ENCODE assay signal across 15 cellular contexts in genomic region chr16:88889702-88890352, GRCh38. TPM values are rescaled to one million over a fixed set of nuclear protein-coding genes. Genes with fewer than 3 reads are reported as not detected.
"Had no signal": no experiment of that assay in that cellular context is flagged by ENCODE, and none has a peak within 500 bp of the region (broad histone marks: within the 10 kb centered on the region; RNA-seq: fewer than 3 reads in every experiment).

No MANE protein-coding gene starts in this region.

RNA-seq across cellular contexts. Expression of gene PABPN1L, which starts 23.4 kb away (rescaled TPM):
- total RNA-seq: naive thymus-derived CD4-positive, alpha-beta T cell; omental fat pad; osteocyte; posterior vena cava; pulmonary artery endothelial cell; right atrium auricular region; sciatic nerve; smooth muscle cell; stomach; subcutaneous adipose tissue; thoracic aorta; thyroid gland; tibial nerve; ureter; vagina had no signal
- polyA plus RNA-seq: naive thymus-derived CD4-positive, alpha-beta T cell; smooth muscle cell had no signal
